In genomic region chr1:113072141-113072756, GRCh38 we compare ENCODE assay signal across 8 cellular contexts. TPM values are rescaled to one million over a fixed set of nuclear protein-coding genes. Genes with fewer than 3 reads are reported as not detected.
DNase-seq lines count a peak whose midpoint lies in the region; ATAC-seq and TF ChIP-seq lines count a peak whose summit lies in the region.

No MANE protein-coding gene starts in this region.

- WGBS in esophagus muscularis mucosa = 55% methylated on average over 6 of the region's 6 CpGs
- WGBS in psoas muscle, 3 donors = 31 to 51% (median 39%) methylated on average over 6 of the region's 6 CpGs

- no peak for TF ChIP-seq EP300 in esophagus muscularis mucosa (IDR thresholded peaks at IDR 0.05)

- CTCF ChIA-PET in GM10248 (lab: Yijun Ruan, JAX) = interaction anchor here (0.7 to 3.7 kb wide), 88 partner anchors 10 to 1210 kb away, joined by 3 to 118 read pairs (median 4); partner anchors contain the start of genes PHTF1 and PPM1J

- POLR2A ChIA-PET in GM10248 (lab: Yijun Ruan, JAX) = interaction anchor here (0.5 to 1.4 kb wide), 6 partner anchors 15 to 192 kb away, joined by 3 to 9 read pairs (median 4); partner anchors contain the start of gene SLC16A1

- no peaks in the 10 kb centered on the region for H3K27me3 ChIP-seq in Peyer's patch
- H3K27me3 ChIP-seq in esophagus muscularis mucosa = no peaks in the 10 kb centered on the region
- no peaks in the 10 kb centered on the region for H3K27me3 ChIP-seq in psoas muscle (ENCODE audit: insufficient read depth in 3 of 3, low read length in 2 of 3)

- H3K27ac ChIP-seq in Peyer's patch (peak overlapping the region; percentile 90 to 99 (median 90)), esophagus muscularis mucosa (replicated peaks in 1 of 4) (peak overlapping the region; percentile 89 to 94 (median 94)), psoas muscle (peak overlapping the region; percentile 92)

- ATAC-seq in psoas muscle (no peak), GM19351 (IDR thresholded peaks at IDR 0.05; ENCODE audit: unreplicated experiment) (no peak)

- H3K9me3 ChIP-seq in Peyer's patch (no peaks in the 10 kb centered on the region), esophagus muscularis mucosa (no peaks in the 10 kb centered on the region), psoas muscle (no peaks in the 10 kb centered on the region)

- TF ChIP-seq POLR2A in Peyer's patch (IDR thresholded peaks at IDR 0.05) = no peak
- no peak for TF ChIP-seq POLR2A in esophagus muscularis mucosa (IDR thresholded peaks at IDR 0.05; ENCODE audit: low read depth)

- H3K4me3 ChIP-seq in Peyer's patch (peak overlapping the region; percentile 79 to 95 (median 88)), esophagus muscularis mucosa (peak overlapping the region; percentile 66 to 85 (median 78)), psoas muscle (peak overlapping the region; percentile 98)

- TF ChIP-seq CTCF in GM10266 (IDR thresholded peaks at IDR 0.05; ENCODE audit: control insufficient read depth, insufficient read depth, low read depth, missing control alignments) = peak; percentile 88
- TF ChIP-seq CTCF in Peyer's patch (IDR thresholded peaks at IDR 0.05) = no peak
- no peak for TF ChIP-seq CTCF in esophagus muscularis mucosa (IDR thresholded peaks at IDR 0.05)
- TF ChIP-seq CTCF in psoas muscle (IDR thresholded peaks at IDR 0.05) = no peak
- no peak for TF ChIP-seq CTCF in GM10248 (IDR thresholded peaks at IDR 0.05; ENCODE audit: control extremely low read depth, extremely low read depth, low read depth, missing control alignments)

- intact Hi-C loops in esophagus muscularis mucosa (cut with DNase I) = loop anchor here (5.0 kb wide), 1 partner anchor 355 kb away; the partner anchor contains the start of gene PPM1J
- intact Hi-C loops in psoas muscle (cut with DNase I) = loop anchor here in 1 of 2 donors (2.0 to 10.0 kb wide), 3 partner anchors 115 to 457 kb away; partner anchors contain the start of genes CAPZA1, PPM1J, SLC16A1 and ST7L

- peaks cover 0 to 4% (median 0%) of the 10 kb centered on the region in 3 donors for H3K36me3 ChIP-seq in Peyer's patch
- peaks cover 0 to 5% (median 1%) of the 10 kb centered on the region in 4 donors for H3K36me3 ChIP-seq in esophagus muscularis mucosa
- H3K36me3 ChIP-seq in psoas muscle (ENCODE audit: insufficient read depth in 1 of 2, low read depth in 1 of 2) = peaks cover 0 to 4% of the 10 kb centered on the region in 2 donors

- DNase-seq in GM10266 (ENCODE audit: extremely low spot score) = no peak
- DNase-seq in Peyer's patch = no peak
- DNase-seq in esophagus muscularis mucosa (ENCODE audit: extremely low spot score) = no peak
- no peak for DNase-seq in psoas muscle
- DNase-seq in GM10248 (ENCODE audit: extremely low spot score) = no peak
- DNase-seq in NCI-H1436 treated with DMSO at 0.1 percent for 48 hours (lab: John Stamatoyannopoulos, UW) = no peak
- DNase-seq in stimulated activated CD4-positive, alpha-beta T cell treated with anti-CD3 and anti-CD28 coated beads, Interleukin-2, amount 100 ng/mL, for 24 hours = no peak

- H3K4me1 ChIP-seq in Peyer's patch (peaks cover 0 to 34% (median 8%) of the 10 kb centered on the region in 4 donors), esophagus muscularis mucosa (peaks cover 23 to 45% (median 38%) of the 10 kb centered on the region in 4 donors), psoas muscle (peaks cover 24% of the 10 kb centered on the region)

RNA-seq across cellular contexts. Expression of gene LRIG2, which starts 0.7 kb away (rescaled TPM):
- total RNA-seq in Peyer's patch = 10 to 100 TPM in 3 of 4 donors, 1 to 10 TPM in 1; 9.5 to 38.7 (median 24.0) TPM
- 10 to 100 TPM in 3 of 4 donors, 1 to 10 TPM in 1; 8.9 to 13.9 (median 11.3) TPM for total RNA-seq in esophagus muscularis mucosa
- 1 to 10 TPM; 3.4 to 6.0 (median 5.0) TPM for total RNA-seq in psoas muscle
- polyA plus RNA-seq in psoas muscle = 1 to 10 TPM; 2.2 to 3.1 (median 3.1) TPM
